ENCODE assay signal across 2 cellular contexts in the genomic region with DNA sequence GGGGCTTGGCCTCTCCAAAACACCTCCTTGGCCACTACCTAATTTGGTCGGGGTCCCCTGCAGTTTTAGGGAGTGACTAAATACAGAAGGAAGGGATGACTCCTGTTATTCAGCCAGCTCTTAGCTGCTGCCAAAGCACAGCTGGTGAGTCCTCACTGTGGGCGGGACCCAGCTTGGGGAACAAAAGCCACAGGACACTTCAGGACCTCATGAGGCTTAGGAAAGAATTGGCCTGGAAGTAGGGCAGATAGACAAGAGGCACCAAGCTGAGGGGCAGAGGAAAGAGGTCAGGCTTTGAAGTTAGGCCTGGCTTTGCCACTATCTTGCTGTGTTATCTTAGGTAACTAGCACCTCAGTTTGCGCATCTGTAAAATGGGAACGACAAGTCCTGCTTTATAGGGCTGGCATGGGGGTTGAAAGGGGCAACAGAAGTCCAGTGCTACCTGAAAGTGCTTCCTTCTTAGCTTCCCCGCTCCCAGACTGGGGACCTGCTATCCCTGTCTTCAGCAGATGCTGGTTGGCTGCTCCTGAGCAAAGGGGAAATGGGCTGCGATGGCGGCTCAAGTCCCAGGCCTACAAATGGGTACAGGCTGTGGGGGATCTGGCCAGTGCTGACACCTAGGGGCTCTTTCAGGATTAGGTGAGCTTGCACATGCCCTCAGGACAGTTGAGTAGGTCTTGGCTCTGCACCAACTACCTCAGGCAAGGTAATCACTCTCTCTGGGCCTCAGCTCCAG.
TF ChIP-seq lines count a peak whose summit lies in the region.

No MANE protein-coding gene starts in this region.

TF ChIP-seq in GM12878, 131 proteins besides CTCF, POLR2A, EP300 and RAD21 (continues in another document):
- TF ChIP-seq MXI1 (IDR thresholded peaks at IDR 0.05; ENCODE audit: low read depth, low read length): no peak
- no peak for TF ChIP-seq SMAD5 (IDR thresholded peaks at IDR 0.05; ENCODE audit: low read depth)
- TF ChIP-seq, protein P1, sequence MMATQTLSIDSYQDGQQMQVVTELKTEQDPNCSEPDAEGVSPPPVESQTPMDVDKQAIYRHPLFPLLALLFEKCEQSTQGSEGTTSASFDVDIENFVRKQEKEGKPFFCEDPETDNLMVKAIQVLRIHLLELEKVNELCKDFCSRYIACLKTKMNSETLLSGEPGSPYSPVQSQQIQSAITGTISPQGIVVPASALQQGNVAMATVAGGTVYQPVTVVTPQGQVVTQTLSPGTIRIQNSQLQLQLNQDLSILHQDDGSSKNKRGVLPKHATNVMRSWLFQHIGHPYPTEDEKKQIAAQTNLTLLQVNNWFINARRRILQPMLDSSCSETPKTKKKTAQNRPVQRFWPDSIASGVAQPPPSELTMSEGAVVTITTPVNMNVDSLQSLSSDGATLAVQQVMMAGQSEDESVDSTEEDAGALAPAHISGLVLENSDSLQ (IDR thresholded peaks at IDR 0.05): no peak
- TF ChIP-seq JUNB (IDR thresholded peaks at IDR 0.05): peak; percentile 49
- peak; percentile 56; the same call in 1 of the 2 replicates for TF ChIP-seq SMARCA5 (IDR thresholded peaks at IDR 0.05)
- TF ChIP-seq EGR1 (IDR thresholded peaks at IDR 0.05; ENCODE audit: borderline replicate concordance in 1 of 2, low read depth in 2 of 2, low read length in 2 of 2): no peak
- TF ChIP-seq, protein P2, sequence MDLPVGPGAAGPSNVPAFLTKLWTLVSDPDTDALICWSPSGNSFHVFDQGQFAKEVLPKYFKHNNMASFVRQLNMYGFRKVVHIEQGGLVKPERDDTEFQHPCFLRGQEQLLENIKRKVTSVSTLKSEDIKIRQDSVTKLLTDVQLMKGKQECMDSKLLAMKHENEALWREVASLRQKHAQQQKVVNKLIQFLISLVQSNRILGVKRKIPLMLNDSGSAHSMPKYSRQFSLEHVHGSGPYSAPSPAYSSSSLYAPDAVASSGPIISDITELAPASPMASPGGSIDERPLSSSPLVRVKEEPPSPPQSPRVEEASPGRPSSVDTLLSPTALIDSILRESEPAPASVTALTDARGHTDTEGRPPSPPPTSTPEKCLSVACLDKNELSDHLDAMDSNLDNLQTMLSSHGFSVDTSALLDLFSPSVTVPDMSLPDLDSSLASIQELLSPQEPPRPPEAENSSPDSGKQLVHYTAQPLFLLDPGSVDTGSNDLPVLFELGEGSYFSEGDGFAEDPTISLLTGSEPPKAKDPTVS (IDR thresholded peaks at IDR 0.05; ENCODE audit: low read depth, low read length): no peak
- TF ChIP-seq, protein P3, sequence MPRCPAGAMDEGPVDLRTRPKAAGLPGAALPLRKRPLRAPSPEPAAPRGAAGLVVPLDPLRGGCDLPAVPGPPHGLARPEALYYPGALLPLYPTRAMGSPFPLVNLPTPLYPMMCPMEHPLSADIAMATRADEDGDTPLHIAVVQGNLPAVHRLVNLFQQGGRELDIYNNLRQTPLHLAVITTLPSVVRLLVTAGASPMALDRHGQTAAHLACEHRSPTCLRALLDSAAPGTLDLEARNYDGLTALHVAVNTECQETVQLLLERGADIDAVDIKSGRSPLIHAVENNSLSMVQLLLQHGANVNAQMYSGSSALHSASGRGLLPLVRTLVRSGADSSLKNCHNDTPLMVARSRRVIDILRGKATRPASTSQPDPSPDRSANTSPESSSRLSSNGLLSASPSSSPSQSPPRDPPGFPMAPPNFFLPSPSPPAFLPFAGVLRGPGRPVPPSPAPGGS (IDR thresholded peaks at IDR 0.05; ENCODE audit: borderline replicate concordance, insufficient read depth, low read depth, low read length, poor library complexity, severe bottlenecking): no peak
- peak; percentile 18 for TF ChIP-seq SP1 (IDR thresholded peaks at IDR 0.05; ENCODE audit: low read depth, low read length)
- TF ChIP-seq ZNF207 (IDR thresholded peaks at IDR 0.05; ENCODE audit: borderline replicate concordance): no peak
- no peak for TF ChIP-seq ZSCAN29 (IDR thresholded peaks at IDR 0.05)
- TF ChIP-seq TARDBP (IDR thresholded peaks at IDR 0.05; ENCODE audit: borderline replicate concordance): no peak
- TF ChIP-seq SREBF1 (IDR thresholded peaks at IDR 0.05; ENCODE audit: low read length): no peak
- TF ChIP-seq TCF12 (IDR thresholded peaks at IDR 0.05; ENCODE audit: low read depth, low read length): 0 out of 2 replicates have a peak, but pooled peaks have one; percentile 47
- TF ChIP-seq SRF (IDR thresholded peaks at IDR 0.05; ENCODE audit: low read depth in 2 of 2, low read length in 2 of 2): peak in 1 of 2 experiments; percentile 80; a peak in 2 of 4 replicates
- no peak for TF ChIP-seq GATAD2B (conservative IDR thresholded peaks at IDR 0.05; ENCODE audit: low read depth)
- no peak for TF ChIP-seq BRCA1 (IDR thresholded peaks at IDR 0.05; ENCODE audit: low read depth, low read length)
- TF ChIP-seq RCOR1 (conservative IDR thresholded peaks at IDR 0.05; ENCODE audit: low read depth, low read length): no peak
- TF ChIP-seq IRF4 (IDR thresholded peaks at IDR 0.05; ENCODE audit: low read depth, low read length): no peak
- TF ChIP-seq CBFB (IDR thresholded peaks at IDR 0.05; ENCODE audit: low read depth): no peak
- peak; percentile 23; the same call in 1 of the 2 replicates for TF ChIP-seq SMC3 (IDR thresholded peaks at IDR 0.05; ENCODE audit: borderline replicate concordance, low read length)
- no peak for TF ChIP-seq MTA3 (IDR thresholded peaks at IDR 0.05; ENCODE audit: borderline replicate concordance, low read length)
- TF ChIP-seq HCFC1 (IDR thresholded peaks at IDR 0.05; ENCODE audit: low read length): no peak

TF ChIP-seq in HepG2, 621 proteins besides CTCF, POLR2A, EP300 and RAD21:
- TF ChIP-seq CHD4 (IDR thresholded peaks at IDR 0.05; ENCODE audit: borderline replicate concordance, low read length): peak; percentile 79; the same call in 1 of the 2 replicates
- TF ChIP-seq, protein P4, sequence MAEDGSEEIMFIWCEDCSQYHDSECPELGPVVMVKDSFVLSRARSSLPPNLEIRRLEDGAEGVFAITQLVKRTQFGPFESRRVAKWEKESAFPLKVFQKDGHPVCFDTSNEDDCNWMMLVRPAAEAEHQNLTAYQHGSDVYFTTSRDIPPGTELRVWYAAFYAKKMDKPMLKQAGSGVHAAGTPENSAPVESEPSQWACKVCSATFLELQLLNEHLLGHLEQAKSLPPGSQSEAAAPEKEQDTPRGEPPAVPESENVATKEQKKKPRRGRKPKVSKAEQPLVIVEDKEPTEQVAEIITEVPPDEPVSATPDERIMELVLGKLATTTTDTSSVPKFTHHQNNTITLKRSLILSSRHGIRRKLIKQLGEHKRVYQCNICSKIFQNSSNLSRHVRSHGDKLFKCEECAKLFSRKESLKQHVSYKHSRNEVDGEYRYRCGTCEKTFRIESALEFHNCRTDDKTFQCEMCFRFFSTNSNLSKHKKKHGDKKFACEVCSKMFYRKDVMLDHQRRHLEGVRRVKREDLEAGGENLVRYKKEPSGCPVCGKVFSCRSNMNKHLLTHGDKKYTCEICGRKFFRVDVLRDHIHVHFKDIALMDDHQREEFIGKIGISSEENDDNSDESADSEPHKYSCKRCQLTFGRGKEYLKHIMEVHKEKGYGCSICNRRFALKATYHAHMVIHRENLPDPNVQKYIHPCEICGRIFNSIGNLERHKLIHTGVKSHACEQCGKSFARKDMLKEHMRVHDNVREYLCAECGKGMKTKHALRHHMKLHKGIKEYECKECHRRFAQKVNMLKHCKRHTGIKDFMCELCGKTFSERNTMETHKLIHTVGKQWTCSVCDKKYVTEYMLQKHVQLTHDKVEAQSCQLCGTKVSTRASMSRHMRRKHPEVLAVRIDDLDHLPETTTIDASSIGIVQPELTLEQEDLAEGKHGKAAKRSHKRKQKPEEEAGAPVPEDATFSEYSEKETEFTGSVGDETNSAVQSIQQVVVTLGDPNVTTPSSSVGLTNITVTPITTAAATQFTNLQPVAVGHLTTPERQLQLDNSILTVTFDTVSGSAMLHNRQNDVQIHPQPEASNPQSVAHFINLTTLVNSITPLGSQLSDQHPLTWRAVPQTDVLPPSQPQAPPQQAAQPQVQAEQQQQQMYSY (CRISPR knock-in tag; IDR thresholded peaks at IDR 0.05): peak; percentile 35; the same call in 1 of the 2 replicates
- peak; percentile 11 for TF ChIP-seq TEAD3 (CRISPR knock-in tag; optimal IDR thresholded peaks at IDR 0.05; ENCODE audit: borderline replicate concordance)
- TF ChIP-seq ZNF629 (CRISPR knock-in tag; conservative IDR thresholded peaks at IDR 0.05): peak; percentile 97
- no peak for TF ChIP-seq HIVEP1 (CRISPR knock-in tag; IDR thresholded peaks at IDR 0.05)
- no peak for TF ChIP-seq JDP2 (CRISPR knock-in tag; IDR thresholded peaks at IDR 0.05; ENCODE audit: borderline replicate concordance)
- TF ChIP-seq ZNF263 (CRISPR knock-in tag; IDR thresholded peaks at IDR 0.05): peak; percentile 76
- no peak for TF ChIP-seq PHB2 (IDR thresholded peaks at IDR 0.05; ENCODE audit: partially characterized antibody)
- no peak for TF ChIP-seq HNRNPUL1 (IDR thresholded peaks at IDR 0.05; ENCODE audit: low read depth, low read length)
- TF ChIP-seq FIP1L1 (IDR thresholded peaks at IDR 0.05; ENCODE audit: borderline replicate concordance, insufficient read depth, low read depth, low read length): no peak
- peak; percentile 84 for TF ChIP-seq KDM1A (CRISPR knock-in tag; IDR thresholded peaks at IDR 0.05)
- peak; percentile 95 for TF ChIP-seq ZMYM3 (CRISPR knock-in tag; IDR thresholded peaks at IDR 0.05)
- TF ChIP-seq, protein P5, sequence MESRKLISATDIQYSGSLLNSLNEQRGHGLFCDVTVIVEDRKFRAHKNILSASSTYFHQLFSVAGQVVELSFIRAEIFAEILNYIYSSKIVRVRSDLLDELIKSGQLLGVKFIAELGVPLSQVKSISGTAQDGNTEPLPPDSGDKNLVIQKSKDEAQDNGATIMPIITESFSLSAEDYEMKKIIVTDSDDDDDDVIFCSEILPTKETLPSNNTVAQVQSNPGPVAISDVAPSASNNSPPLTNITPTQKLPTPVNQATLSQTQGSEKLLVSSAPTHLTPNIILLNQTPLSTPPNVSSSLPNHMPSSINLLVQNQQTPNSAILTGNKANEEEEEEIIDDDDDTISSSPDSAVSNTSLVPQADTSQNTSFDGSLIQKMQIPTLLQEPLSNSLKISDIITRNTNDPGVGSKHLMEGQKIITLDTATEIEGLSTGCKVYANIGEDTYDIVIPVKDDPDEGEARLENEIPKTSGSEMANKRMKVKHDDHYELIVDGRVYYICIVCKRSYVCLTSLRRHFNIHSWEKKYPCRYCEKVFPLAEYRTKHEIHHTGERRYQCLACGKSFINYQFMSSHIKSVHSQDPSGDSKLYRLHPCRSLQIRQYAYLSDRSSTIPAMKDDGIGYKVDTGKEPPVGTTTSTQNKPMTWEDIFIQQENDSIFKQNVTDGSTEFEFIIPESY (CRISPR knock-in tag; IDR thresholded peaks at IDR 0.05): 0 out of 2 replicates have a peak, but pooled peaks have one; percentile 12
- 0 out of 2 replicates have a peak, but pooled peaks have one; percentile 37 for TF ChIP-seq ADNP (CRISPR knock-in tag; IDR thresholded peaks at IDR 0.05)
- no peak for TF ChIP-seq PRPF4 (IDR thresholded peaks at IDR 0.05; ENCODE audit: low read depth, low read length, poor library complexity, severe bottlenecking)
- 0 out of 2 replicates have a peak, but pooled peaks have one; percentile 25 for TF ChIP-seq HDAC2 (CRISPR knock-in tag; IDR thresholded peaks at IDR 0.05)
